Comparison of ENCODE assay signal across 26 cellular contexts in genomic region chr13:73687087-73687486, GRCh38.
"Had no signal": no experiment of that assay in that cellular context is flagged by ENCODE, and none has a peak within 500 bp of the region (broad histone marks: within the 10 kb centered on the region; RNA-seq: fewer than 3 reads in every experiment).

No MANE protein-coding gene starts in this region.

- H3K9me3 ChIP-seq: esophagus muscularis mucosa, heart right ventricle, left lung, neutrophil, right lobe of liver, stomach, thyroid gland, vagina had no signal

- H3K9me3 Mint-ChIP-seq: natural killer cell treated with Interleukin-12 subunit alpha and Interleukin-12 subunit beta and Interleukin-15 and Interleukin-18, amount 100 ng/mL, for 72 hours had no signal

- H3K27ac ChIP-seq: coronary artery, esophagus muscularis mucosa, heart right ventricle, left lung, neutrophil, parathyroid adenoma, right lobe of liver, stomach, thyroid gland, vagina had no signal

- H3K4me3 ChIP-seq: coronary artery, esophagus muscularis mucosa, heart right ventricle, left lung, right lobe of liver, smooth muscle cell, stomach, thyroid gland, vagina had no signal

- H3K27me3 Mint-ChIP-seq: natural killer cell treated with Interleukin-12 subunit alpha and Interleukin-12 subunit beta and Interleukin-15 and Interleukin-18, amount 100 ng/mL, for 72 hours; progenitor cell of endocrine pancreas had no signal

- H3K4me3 Mint-ChIP-seq: natural killer cell treated with Interleukin-12 subunit alpha and Interleukin-12 subunit beta and Interleukin-15 and Interleukin-18, amount 100 ng/mL, for 72 hours; neural crest cell had no signal

- H3K36me3 ChIP-seq: esophagus muscularis mucosa, left lung, neutrophil, right lobe of liver, thyroid gland, vagina had no signal

- H3K27me3 ChIP-seq: esophagus muscularis mucosa, heart right ventricle, left lung, neutrophil, right lobe of liver, stomach, thyroid gland, vagina had no signal

- H3K36me3 Mint-ChIP-seq: natural killer cell treated with Interleukin-12 subunit alpha and Interleukin-12 subunit beta and Interleukin-15 and Interleukin-18, amount 100 ng/mL, for 72 hours had no signal

- H3K27ac Mint-ChIP-seq: natural killer cell treated with Interleukin-12 subunit alpha and Interleukin-12 subunit beta and Interleukin-15 and Interleukin-18, amount 100 ng/mL, for 72 hours; progenitor cell of endocrine pancreas had no signal

- H3K4me1 ChIP-seq: esophagus muscularis mucosa, heart right ventricle, left lung, parathyroid adenoma, right lobe of liver, stomach, vagina had no signal

- DNase-seq: dermis blood vessel endothelial cell; effector memory CD4-positive, alpha-beta T cell; foreskin melanocyte; glutamatergic neuron; heart right ventricle; hippocampal formation; left cardiac atrium; left lung; right lobe of liver; stimulated activated CD4-positive, alpha-beta T cell treated with anti-CD3 and anti-CD28 coated beads, Interleukin-12 subunit alpha, Interleukin-12 subunit beta, amount 100 ng/mL, for 4 hours; stimulated activated CD4-positive, alpha-beta T cell treated with anti-CD3 and anti-CD28 coated beads, Interleukin-1b, Interleukin-23, amount 100 ng/mL, for 48 hours; stimulated activated CD4-positive, alpha-beta T cell treated with anti-CD3 and anti-CD28 coated beads, Interleukin-4, amount 100 ng/mL, for 1 hour; stimulated activated CD8-positive, alpha-beta memory T cell treated with anti-CD3 and anti-CD28 coated beads, Interleukin-4, amount 100 ng/mL, for 48 hours; stimulated activated naive CD4-positive, alpha-beta T cell treated with Interleukin-2 at 50 U/mL for 16 hours; stomach; thyroid gland; trophoblast cell had no signal

- ATAC-seq: heart right ventricle; left cardiac atrium; left lung; natural killer cell treated with Interleukin-12 subunit alpha and Interleukin-12 subunit beta and Interleukin-15 and Interleukin-18, amount 100 ng/mL, for 72 hours; right lobe of liver had no signal
